In genomic region chr19:53196777-53197396, GRCh38 we compare ENCODE assay signal across 8 cellular contexts. TPM values are rescaled to one million over a fixed set of nuclear protein-coding genes. Genes with fewer than 3 reads are reported as not detected.
A peak's percentile ranks its signal among the peaks of the same experiment; 100 is the strongest.
DNase-seq lines count a peak whose midpoint lies in the region; ATAC-seq lines count a peak whose summit lies in the region.

No MANE protein-coding gene starts in this region.

- no peaks in the 10 kb centered on the region for H3K4me1 ChIP-seq in mesodermal cell (ENCODE audit: control insufficient read depth, insufficient read depth, low read length, poor library complexity, severe bottlenecking)

- peak; percentile 96 for DNase-seq in Ammon's horn (ENCODE audit: low spot score)
- DNase-seq in GOT3 (lab: John Stamatoyannopoulos, UW) = peak; percentile 36
- DNase-seq in NCI-H748 (lab: John Stamatoyannopoulos, UW; ENCODE audit: unreplicated experiment) = peak; percentile 95
- peak; percentile 96 for DNase-seq in activated CD8-positive, alpha-beta memory T cell treated with anti-CD3 and anti-CD28 coated beads, Interleukin-2, amount 50 U/mL, for 48 hours
- peak; percentile 87 for DNase-seq in epidermal melanocyte (ENCODE audit: insufficient read length, low spot score)
- DNase-seq in stimulated activated CD8-positive, alpha-beta memory T cell treated with anti-CD3 and anti-CD28 coated beads, Interleukin-12 subunit alpha, Interleukin-12 subunit beta, amount 100 ng/mL, for 1 hour (ENCODE audit: low read depth) = peak; percentile 95

- H3K4me3 ChIP-seq in mesodermal cell (ENCODE audit: extremely low read depth, insufficient read depth, low read length, poor library complexity, severe bottlenecking) = peak overlapping the region; percentile 36

- no peak for ATAC-seq in HG03097 (IDR thresholded peaks at IDR 0.05; ENCODE audit: low FRiP score, unreplicated experiment)

- H3K27ac ChIP-seq in mesodermal cell (ENCODE audit: low read depth, low read length, severe bottlenecking) = no peak overlapping the region

- no peaks in the 10 kb centered on the region for H3K36me3 ChIP-seq in mesodermal cell (ENCODE audit: control insufficient read depth, insufficient read depth, low read length)

- WGBS in mesodermal cell (ENCODE audit: insufficient coverage in 2 of 2), 2 experiments = 45 to 50% methylated on average over 23 to 27 of the region's 42 CpGs

- peaks cover 59% of the 10 kb centered on the region for H3K9me3 ChIP-seq in mesodermal cell (ENCODE audit: control insufficient read depth, low read length)

RNA-seq across cellular contexts. Expression of gene ZNF665, which starts 3.7 kb away (rescaled TPM):
- 4.2 TPM for polyA plus RNA-seq in mesodermal cell (2013, experiment 1 of 2)
- polyA plus RNA-seq in mesodermal cell (2013, experiment 2 of 2) = 4.8 TPM

RNA-seq across cellular contexts. Expression of gene ZNF347, which starts 38.0 kb away (rescaled TPM):
- 5.0 TPM for polyA plus RNA-seq in mesodermal cell (2013, experiment 1 of 2)
- 7.2 TPM for polyA plus RNA-seq in mesodermal cell (2013, experiment 2 of 2)

RNA-seq across cellular contexts. Expression of gene ZNF677, which starts 57.8 kb away (rescaled TPM):
- 16.3 TPM for polyA plus RNA-seq in mesodermal cell (2013, experiment 1 of 2)
- polyA plus RNA-seq in mesodermal cell (2013, experiment 2 of 2) = 12.5 TPM

Comparison
In these comparisons a context has a peak if more than half of its experiments do, and no peak if none do; other contexts are left out.
1. DNase-seq: peak in every context shown above with its lines; median percentile 96 in Ammon's horn; 96 in activated CD8-positive, alpha-beta memory T cell treated with anti-CD3 and anti-CD28 coated beads, Interleukin-2, amount 50 U/mL, for 48 hours; 95 in NCI-H748; 95 in stimulated activated CD8-positive, alpha-beta memory T cell treated with anti-CD3 and anti-CD28 coated beads, Interleukin-12 subunit alpha, Interleukin-12 subunit beta, amount 100 ng/mL, for 1 hour; 87 in epidermal melanocyte; 36 in GOT3.